In the genomic region with DNA sequence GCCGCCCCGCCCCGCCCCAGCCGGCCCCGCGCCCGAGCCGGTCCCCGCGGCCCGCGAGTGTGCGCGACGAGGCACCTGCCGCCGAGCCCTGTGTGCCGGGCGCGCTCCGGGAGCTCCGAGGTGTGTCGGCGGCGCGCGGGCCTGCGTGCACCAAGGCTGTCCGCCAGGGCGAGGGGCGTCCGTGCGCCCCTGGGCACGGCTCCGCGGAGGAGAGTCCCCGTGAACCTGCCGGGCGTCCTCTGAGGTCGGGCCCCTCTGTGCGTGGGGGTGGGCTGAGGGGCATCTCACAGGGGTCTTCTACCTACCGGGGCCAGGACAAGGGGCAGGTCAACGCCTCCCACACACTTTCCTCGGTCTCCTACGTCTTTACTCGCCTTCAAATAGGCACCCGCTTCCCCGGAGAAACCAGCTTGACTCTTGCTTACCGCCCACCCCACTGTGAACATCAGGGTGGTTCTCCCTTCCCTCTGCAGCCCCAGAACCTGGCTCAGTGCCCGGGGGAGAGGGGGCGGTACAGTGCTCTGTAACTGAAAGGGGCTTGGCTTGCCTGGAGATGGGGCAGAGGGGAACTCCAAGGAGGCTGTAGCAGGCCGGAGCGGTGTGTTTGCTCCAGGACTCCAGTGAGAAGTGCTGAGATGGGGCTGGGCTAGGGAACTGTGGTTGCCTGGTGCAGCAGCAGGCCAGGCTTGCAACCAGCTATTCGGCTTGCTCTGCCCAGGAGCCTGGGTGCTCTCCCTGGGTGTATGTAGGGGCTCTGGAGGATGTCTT, we compare ENCODE assay signal across 1 cellular context.
TF ChIP-seq lines count a peak whose summit lies in the region.

A gene (minus strand): TSS at position 94 of the 768 bp plus-strand sequence. CDS start 175 bp downstream, outside the sequence.

TF ChIP-seq in K562, 482 proteins besides CTCF, POLR2A, EP300 and RAD21 (continued from another document):
- TF ChIP-seq, protein P1, sequence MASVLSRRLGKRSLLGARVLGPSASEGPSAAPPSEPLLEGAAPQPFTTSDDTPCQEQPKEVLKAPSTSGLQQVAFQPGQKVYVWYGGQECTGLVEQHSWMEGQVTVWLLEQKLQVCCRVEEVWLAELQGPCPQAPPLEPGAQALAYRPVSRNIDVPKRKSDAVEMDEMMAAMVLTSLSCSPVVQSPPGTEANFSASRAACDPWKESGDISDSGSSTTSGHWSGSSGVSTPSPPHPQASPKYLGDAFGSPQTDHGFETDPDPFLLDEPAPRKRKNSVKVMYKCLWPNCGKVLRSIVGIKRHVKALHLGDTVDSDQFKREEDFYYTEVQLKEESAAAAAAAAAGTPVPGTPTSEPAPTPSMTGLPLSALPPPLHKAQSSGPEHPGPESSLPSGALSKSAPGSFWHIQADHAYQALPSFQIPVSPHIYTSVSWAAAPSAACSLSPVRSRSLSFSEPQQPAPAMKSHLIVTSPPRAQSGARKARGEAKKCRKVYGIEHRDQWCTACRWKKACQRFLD (CRISPR knock-in tag; IDR thresholded peaks at IDR 0.05): 0 out of 2 replicates have a peak, but pooled peaks have one; percentile 70
- TF ChIP-seq ZNF124 (CRISPR knock-in tag; IDR thresholded peaks at IDR 0.05) (no peak), POLR2G (IDR thresholded peaks at IDR 0.05; ENCODE audit: low read depth, low read length) (peak; percentile 58), SUPT5H (IDR thresholded peaks at IDR 0.05) (0 out of 2 replicates have a peak, but pooled peaks have one; percentile 30), ZFX (CRISPR knock-in tag; IDR thresholded peaks at IDR 0.05) (0 out of 2 replicates have a peak, but pooled peaks have one; percentile 10), RBBP5 (IDR thresholded peaks at IDR 0.05; ENCODE audit: borderline replicate concordance, insufficient read depth, low read length, poor library complexity, severe bottlenecking) (peak; percentile 53), SAFB (IDR thresholded peaks at IDR 0.05; ENCODE audit: borderline replicate concordance, low read depth, low read length) (peak; percentile 64), ZNF143 (CRISPR knock-in tag; IDR thresholded peaks at IDR 0.05) (0 out of 2 replicates have a peak, but pooled peaks have one; percentile 2), MAFK (IDR thresholded peaks at IDR 0.05; ENCODE audit: low read length) (no peak), FOXK1 (CRISPR knock-in tag; IDR thresholded peaks at IDR 0.05; ENCODE audit: borderline replicate concordance) (0 out of 2 replicates have a peak, but pooled peaks have one; percentile 0)
- TF ChIP-seq, protein P2, sequence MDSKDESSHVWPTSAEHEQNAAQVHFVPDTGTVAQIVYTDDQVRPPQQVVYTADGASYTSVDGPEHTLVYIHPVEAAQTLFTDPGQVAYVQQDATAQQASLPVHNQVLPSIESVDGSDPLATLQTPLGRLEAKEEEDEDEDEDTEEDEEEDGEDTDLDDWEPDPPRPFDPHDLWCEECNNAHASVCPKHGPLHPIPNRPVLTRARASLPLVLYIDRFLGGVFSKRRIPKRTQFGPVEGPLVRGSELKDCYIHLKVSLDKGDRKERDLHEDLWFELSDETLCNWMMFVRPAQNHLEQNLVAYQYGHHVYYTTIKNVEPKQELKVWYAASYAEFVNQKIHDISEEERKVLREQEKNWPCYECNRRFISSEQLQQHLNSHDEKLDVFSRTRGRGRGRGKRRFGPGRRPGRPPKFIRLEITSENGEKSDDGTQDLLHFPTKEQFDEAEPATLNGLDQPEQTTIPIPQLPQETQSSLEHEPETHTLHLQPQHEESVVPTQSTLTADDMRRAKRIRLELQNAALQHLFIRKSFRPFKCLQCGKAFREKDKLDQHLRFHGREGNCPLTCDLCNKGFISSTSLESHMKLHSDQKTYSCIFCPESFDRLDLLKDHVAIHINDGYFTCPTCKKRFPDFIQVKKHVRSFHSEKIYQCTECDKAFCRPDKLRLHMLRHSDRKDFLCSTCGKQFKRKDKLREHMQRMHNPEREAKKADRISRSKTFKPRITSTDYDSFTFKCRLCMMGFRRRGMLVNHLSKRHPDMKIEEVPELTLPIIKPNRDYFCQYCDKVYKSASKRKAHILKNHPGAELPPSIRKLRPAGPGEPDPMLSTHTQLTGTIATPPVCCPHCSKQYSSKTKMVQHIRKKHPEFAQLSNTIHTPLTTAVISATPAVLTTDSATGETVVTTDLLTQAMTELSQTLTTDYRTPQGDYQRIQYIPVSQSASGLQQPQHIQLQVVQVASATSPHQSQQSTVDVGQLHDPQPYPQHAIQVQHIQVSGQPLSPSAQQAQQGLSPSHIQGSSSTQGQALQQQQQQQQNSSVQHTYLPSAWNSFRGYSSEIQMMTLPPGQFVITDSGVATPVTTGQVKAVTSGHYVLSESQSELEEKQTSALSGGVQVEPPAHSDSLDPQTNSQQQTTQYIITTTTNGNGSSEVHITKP (IDR thresholded peaks at IDR 0.05; ENCODE audit: partially characterized antibody): peak; percentile 26
